ENCODE assay signal across 40 cellular contexts in the genomic region with DNA sequence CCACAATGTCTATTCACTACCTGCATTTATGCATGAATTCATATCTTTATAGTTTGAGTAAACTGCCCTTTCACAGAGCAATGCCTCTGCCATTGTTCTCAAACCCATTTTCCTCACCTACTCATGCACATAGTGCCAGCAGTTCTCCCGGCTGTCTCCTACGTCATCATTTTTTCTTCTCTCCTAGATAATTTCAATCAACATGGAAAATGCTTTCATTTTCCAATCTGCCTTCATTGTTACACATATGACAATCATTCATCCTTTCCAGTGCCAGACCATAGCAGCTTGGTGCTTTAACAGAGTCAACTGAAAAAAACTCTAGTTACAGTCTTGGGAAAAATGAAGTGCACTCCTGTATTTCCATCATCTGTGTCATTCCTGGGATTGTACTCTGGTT.
"Had no signal": no experiment of that assay in that cellular context is flagged by ENCODE, and none has a peak within 500 bp of the region (broad histone marks: within the 10 kb centered on the region; RNA-seq: fewer than 3 reads in every experiment).

No MANE protein-coding gene starts in this region.

- H3K27me3 Mint-ChIP-seq: activated naive CD4-positive, alpha-beta T cell treated with anti-CD3 and anti-CD28 coated beads, Interleukin-2, amount 10 ng/mL, durations not matched to agents 7 days and 5 days; activated naive CD4-positive, alpha-beta T cell treated with anti-CD3 and anti-CD28 coated beads, Interleukin-2, amount 50 U/mL, for 24 hours; activated naive CD8-positive, alpha-beta T cell; activated naive CD8-positive, alpha-beta T cell treated with anti-CD3 and anti-CD28 coated beads for 36 hours; activated naive CD8-positive, alpha-beta T cell treated with anti-CD3 and anti-CD28 coated beads, Interleukin-2, amount 10 ng/mL, durations not matched to agents 7 days and 5 days; activated naive CD8-positive, alpha-beta T cell treated with anti-CD3 and anti-CD28 coated beads, Interleukin-2, amount 50 U/mL, for 24 hours; activated T-cell treated with anti-CD3 and anti-CD28 coated beads, Interleukin-2, amount 50 U/mL, for 24 hours; activated T-helper 17 cell treated with anti-CD3 and anti-CD28 coated beads, Interleukin-2, amount 50 U/mL, for 72 hours; brain; central memory CD8-positive, alpha-beta T cell had no signal

- FAIRE-seq: astrocyte, bronchial epithelial cell had no signal

- H3K9me3 Mint-ChIP-seq: activated naive CD8-positive, alpha-beta T cell treated with anti-CD3 and anti-CD28 coated beads, Interleukin-2, amount 10 ng/mL, durations not matched to agents 7 days and 5 days; activated T-helper 17 cell treated with anti-CD3 and anti-CD28 coated beads, Interleukin-2, amount 50 U/mL, for 72 hours; central memory CD8-positive, alpha-beta T cell had no signal

- H3K27ac Mint-ChIP-seq: activated naive CD4-positive, alpha-beta T cell treated with anti-CD3 and anti-CD28 coated beads for 36 hours; activated naive CD4-positive, alpha-beta T cell treated with anti-CD3 and anti-CD28 coated beads, Interleukin-2, amount 10 ng/mL, durations not matched to agents 7 days and 5 days; activated naive CD4-positive, alpha-beta T cell treated with anti-CD3 and anti-CD28 coated beads, Interleukin-2, amount 50 U/mL, for 24 hours; activated naive CD4-positive, alpha-beta T cell treated with anti-CD3 and anti-CD28 coated beads, Interleukin-2, amount 50 U/mL, for 72 hours; activated naive CD8-positive, alpha-beta T cell; activated naive CD8-positive, alpha-beta T cell treated with anti-CD3 and anti-CD28 coated beads for 36 hours; activated naive CD8-positive, alpha-beta T cell treated with anti-CD3 and anti-CD28 coated beads, Interleukin-2, amount 10 ng/mL, durations not matched to agents 7 days and 5 days; activated naive CD8-positive, alpha-beta T cell treated with anti-CD3 and anti-CD28 coated beads, Interleukin-2, amount 50 U/mL, for 24 hours; activated T-cell treated with anti-CD3 and anti-CD28 coated beads, Interleukin-2, amount 50 U/mL, for 24 hours; activated T-cell treated with anti-CD3 and anti-CD28 coated beads, Interleukin-2, amount 50 U/mL, for 72 hours; activated T-helper 1 cell treated with anti-CD3 and anti-CD28 coated beads, Interleukin-12 subunit alpha, Interleukin-12 subunit beta, Interleukin-2, Interleukin-4 antibody, amounts not matched to agents 30 ng/mL and 10 ng/mL and 1 ng/mL, durations not matched to agents 14 hours and 24 hours and 36 hours; activated T-helper 17 cell treated with anti-CD3 and anti-CD28 coated beads, Interleukin-2, amount 50 U/mL, for 72 hours; activated T-helper 2 cell treated with anti-CD3 and anti-CD28 coated beads, Interferon-gamma antibody, Interleukin-2, Interleukin-4, amounts not matched to agents 10 μg/mL and 5 μg/mL and 100 μg/mL, durations not matched to agents 14 hours and 24 hours and 36 hours; brain had no signal

- H3K4me1 Mint-ChIP-seq: activated naive CD4-positive, alpha-beta T cell treated with anti-CD3 and anti-CD28 coated beads, Interleukin-2, amount 10 ng/mL, durations not matched to agents 7 days and 5 days; activated naive CD4-positive, alpha-beta T cell treated with anti-CD3 and anti-CD28 coated beads, Interleukin-2, amount 50 U/mL, for 24 hours; activated naive CD8-positive, alpha-beta T cell treated with anti-CD3 and anti-CD28 coated beads for 36 hours; activated naive CD8-positive, alpha-beta T cell treated with anti-CD3 and anti-CD28 coated beads, Interleukin-2, amount 10 ng/mL, durations not matched to agents 7 days and 5 days; activated naive CD8-positive, alpha-beta T cell treated with anti-CD3 and anti-CD28 coated beads, Interleukin-2, amount 50 U/mL, for 24 hours; activated T-helper 17 cell treated with anti-CD3 and anti-CD28 coated beads, Interleukin-2, amount 50 U/mL, for 72 hours; central memory CD8-positive, alpha-beta T cell had no signal

- ATAC-seq: activated naive CD4-positive, alpha-beta T cell treated with anti-CD3 and anti-CD28 coated beads, Interleukin-2, amount 50 U/mL, for 72 hours; activated naive CD8-positive, alpha-beta T cell treated with anti-CD3 and anti-CD28 coated beads, Interleukin-2, amount 50 U/mL, for 24 hours; activated T-cell treated with anti-CD3 and anti-CD28 coated beads, Interleukin-2, amount 50 U/mL, for 4 hours; activated T-cell treated with anti-CD3 and anti-CD28 coated beads, Interleukin-2, amount 50 U/mL, for 72 hours; activated T-helper 17 cell treated with anti-CD3 and anti-CD28 coated beads, Interleukin-2, amount 50 U/mL, for 72 hours; body of pancreas had no signal

- H3K27me3 ChIP-seq: adrenal gland, ascending aorta, body of pancreas, brain microvascular endothelial cell, breast epithelium, cardiac muscle cell had no signal

- H3K27ac ChIP-seq: adrenal gland, ascending aorta, body of pancreas, brain microvascular endothelial cell, breast epithelium, cardiac muscle cell had no signal

- H3K36me3 Mint-ChIP-seq: activated naive CD4-positive, alpha-beta T cell treated with anti-CD3 and anti-CD28 coated beads, Interleukin-2, amount 10 ng/mL, durations not matched to agents 7 days and 5 days; activated naive CD4-positive, alpha-beta T cell treated with anti-CD3 and anti-CD28 coated beads, Interleukin-2, amount 50 U/mL, for 24 hours; activated naive CD4-positive, alpha-beta T cell treated with anti-CD3 and anti-CD28 coated beads, Interleukin-2, amount 50 U/mL, for 72 hours; activated naive CD8-positive, alpha-beta T cell; activated naive CD8-positive, alpha-beta T cell treated with anti-CD3 and anti-CD28 coated beads for 36 hours; activated naive CD8-positive, alpha-beta T cell treated with anti-CD3 and anti-CD28 coated beads, Interleukin-2, amount 10 ng/mL, durations not matched to agents 7 days and 5 days; brain had no signal

- H3K4me3 Mint-ChIP-seq: activated naive CD4-positive, alpha-beta T cell treated with anti-CD3 and anti-CD28 coated beads for 36 hours; activated naive CD4-positive, alpha-beta T cell treated with anti-CD3 and anti-CD28 coated beads, Interleukin-2, amount 10 ng/mL, durations not matched to agents 7 days and 5 days; activated naive CD4-positive, alpha-beta T cell treated with anti-CD3 and anti-CD28 coated beads, Interleukin-2, amount 50 U/mL, for 24 hours; activated naive CD8-positive, alpha-beta T cell; activated naive CD8-positive, alpha-beta T cell treated with anti-CD3 and anti-CD28 coated beads for 36 hours; activated naive CD8-positive, alpha-beta T cell treated with anti-CD3 and anti-CD28 coated beads, Interleukin-2, amount 10 ng/mL, durations not matched to agents 7 days and 5 days; activated naive CD8-positive, alpha-beta T cell treated with anti-CD3 and anti-CD28 coated beads, Interleukin-2, amount 50 U/mL, for 24 hours; activated T-cell treated with anti-CD3 and anti-CD28 coated beads, Interleukin-2, amount 50 U/mL, for 24 hours; activated T-cell treated with anti-CD3 and anti-CD28 coated beads, Interleukin-2, amount 50 U/mL, for 4 hours; activated T-cell treated with anti-CD3 and anti-CD28 coated beads, Interleukin-2, amount 50 U/mL, for 72 hours; activated T-helper 1 cell treated with anti-CD3 and anti-CD28 coated beads, Interleukin-12 subunit alpha, Interleukin-12 subunit beta, Interleukin-2, Interleukin-4 antibody, amounts not matched to agents 30 ng/mL and 10 ng/mL and 1 ng/mL, durations not matched to agents 14 hours and 24 hours and 36 hours; activated T-helper 17 cell treated with anti-CD3 and anti-CD28 coated beads, Interleukin-2, amount 50 U/mL, for 72 hours; brain; central memory CD8-positive, alpha-beta T cell had no signal

- DNase-seq: activated effector memory CD4-positive, alpha-beta T cell treated with anti-CD3 and anti-CD28 coated beads, Interleukin-2, amount 50 U/mL, for 16 hours; activated effector memory CD4-positive, alpha-beta T cell treated with Interleukin-2 at 50 U/mL for 16 hours; activated gamma-delta T cell; activated gamma-delta T cell treated with Interleukin-2 at 50 U/mL for 16 hours; activated naive CD4-positive, alpha-beta T cell; activated naive CD4-positive, alpha-beta T cell treated with anti-CD3 and anti-CD28 coated beads for 36 hours; activated naive CD4-positive, alpha-beta T cell treated with anti-CD3 and anti-CD28 coated beads, Interleukin-2, amount 10 ng/mL, durations not matched to agents 7 days and 5 days; activated naive CD4-positive, alpha-beta T cell treated with anti-CD3 and anti-CD28 coated beads, Interleukin-2, amount 50 U/mL, for 16 hours; activated naive CD4-positive, alpha-beta T cell treated with Interleukin-2 at 50 U/mL for 16 hours; activated naive CD8-positive, alpha-beta T cell treated with anti-CD3 and anti-CD28 coated beads for 36 hours; activated naive CD8-positive, alpha-beta T cell treated with anti-CD3 and anti-CD28 coated beads, Interleukin-2, amount 10 ng/mL, durations not matched to agents 7 days and 5 days; activated naive CD8-positive, alpha-beta T cell treated with anti-CD3 and anti-CD28 coated beads, Interleukin-2, amount 50 U/mL, for 24 hours; activated T-cell treated with anti-CD3 and anti-CD28 coated beads, Interleukin-2, amount 50 U/mL, for 1 hour; activated T-cell treated with anti-CD3 and anti-CD28 coated beads, Interleukin-2, amount 50 U/mL, for 24 hours; activated T-cell treated with anti-CD3 and anti-CD28 coated beads, Interleukin-2, amount 50 U/mL, for 4 hours; activated T-cell treated with anti-CD3 and anti-CD28 coated beads, Interleukin-2, amount 50 U/mL, for 48 hours; activated T-cell treated with anti-CD3 and anti-CD28 coated beads, Interleukin-2, amount 50 U/mL, for 72 hours; adrenal gland; amniotic stem cell; amygdala; anterior cingulate cortex; aorta; body of pancreas; brain microvascular endothelial cell; caudate nucleus; central memory CD4-positive, alpha-beta T cell; cerebellar nuclear complex had no signal

- H3K4me1 ChIP-seq: adrenal gland, ascending aorta, body of pancreas, breast epithelium had no signal

- H3K4me3 ChIP-seq: adrenal gland, ascending aorta, body of pancreas, breast epithelium, cardiac muscle cell had no signal

- H3K9me3 ChIP-seq: adrenal gland, ascending aorta, body of pancreas, breast epithelium had no signal

- H3K36me3 ChIP-seq: adrenal gland, ascending aorta, brain microvascular endothelial cell, breast epithelium, cardiac muscle cell had no signal
